Comparison of ENCODE assay signal across 1 cellular context in genomic region chr13:85864963-85865530, GRCh38.
TF ChIP-seq lines count a peak whose summit lies in the region.

No MANE protein-coding gene starts in this region.

TF ChIP-seq in IMR-90, 13 proteins besides CTCF, POLR2A, EP300 and RAD21 (continued from another document):
- no peak for TF ChIP-seq CEBPB (IDR thresholded peaks at IDR 0.05; ENCODE audit: low read depth, low read length)
- no peak for TF ChIP-seq RCOR1 (IDR thresholded peaks at IDR 0.05; ENCODE audit: insufficient replicate concordance, low read length)
- no peak for TF ChIP-seq RFX5 (IDR thresholded peaks at IDR 0.05; ENCODE audit: low read depth, low read length)
- TF ChIP-seq CHD1 (IDR thresholded peaks at IDR 0.05; ENCODE audit: low read depth, low read length) = no peak
- TF ChIP-seq BHLHE40 (IDR thresholded peaks at IDR 0.05; ENCODE audit: low read depth, low read length) = no peak
- TF ChIP-seq SMC3 (IDR thresholded peaks at IDR 0.05; ENCODE audit: low read depth, low read length) = no peak
- no peak for TF ChIP-seq FOS (IDR thresholded peaks at IDR 0.05; ENCODE audit: low read depth, low read length)
- TF ChIP-seq NFE2L2 (IDR thresholded peaks at IDR 0.05; ENCODE audit: low read depth, low read length) = no peak
- no peak for TF ChIP-seq MAZ (IDR thresholded peaks at IDR 0.05; ENCODE audit: borderline replicate concordance, low read depth, low read length)
